18 cellular contexts compared by ENCODE assay signal in genomic region chr7:82599910-82600309, GRCh38.
"Had no signal": no experiment of that assay in that cellular context is flagged by ENCODE, and none has a peak within 500 bp of the region (broad histone marks: within the 10 kb centered on the region; RNA-seq: fewer than 3 reads in every experiment).

No MANE protein-coding gene starts in this region.

- H3K27me3 ChIP-seq: heart right ventricle, left lung, spleen, tibial artery had no signal

- H3K27ac ChIP-seq: heart right ventricle, left lung, spleen, tibial artery, VCaP had no signal

- ATAC-seq: activated CD4-positive, CD25-positive, alpha-beta regulatory T cell treated with anti-CD3 and anti-CD28 coated beads, Interleukin-2, amount 50 U/mL, for 24 hours; activated CD8-positive, alpha-beta memory T cell treated with anti-CD3 and anti-CD28 coated beads, Interleukin-2, amount 10 ng/mL, durations not matched to agents 7 days and 5 days; activated CD8-positive, alpha-beta T cell treated with anti-CD3 and anti-CD28 coated beads for 36 hours; heart right ventricle; left lung; natural killer cell treated with Interleukin-12 subunit alpha and Interleukin-12 subunit beta and Interleukin-15 and Interleukin-18, amount 100 ng/mL, for 72 hours; T-cell had no signal

- DNase-seq: activated CD4-positive, alpha-beta T cell treated with anti-CD3 and anti-CD28 coated beads, Interleukin-2, amount 10 ng/mL, durations not matched to agents 7 days and 5 days; activated CD8-positive, alpha-beta memory T cell treated with anti-CD3 and anti-CD28 coated beads, Interleukin-2, amount 10 ng/mL, durations not matched to agents 7 days and 5 days; activated CD8-positive, alpha-beta T cell treated with anti-CD3 and anti-CD28 coated beads for 36 hours; activated effector memory CD4-positive, alpha-beta T cell treated with anti-CD3 and anti-CD28 coated beads, Interleukin-2, amount 50 U/mL, for 16 hours; activated naive CD4-positive, alpha-beta T cell treated with anti-CD3 and anti-CD28 coated beads, Interleukin-2, amount 10 ng/mL, durations not matched to agents 7 days and 5 days; activated T-cell treated with anti-CD3 and anti-CD28 coated beads for 4 hours; effector CD4-positive, alpha-beta T cell; heart right ventricle; left lung; occipital lobe; spleen; stimulated activated CD4-positive, alpha-beta T cell treated with anti-CD3 and anti-CD28 coated beads, Interleukin-4, amount 100 ng/mL, for 1 hour; stimulated activated naive CD4-positive, alpha-beta T cell; T-cell; tibial artery had no signal
